Comparison of ENCODE assay signal across 1 cellular context in genomic region chr9:128405077-128405779, GRCh38.
TF ChIP-seq lines count a peak whose summit lies in the region.

No MANE protein-coding gene starts in this region.

TF ChIP-seq in HepG2, 621 proteins besides CTCF, POLR2A, EP300 and RAD21 (continued from another document):
- 0 out of 2 replicates have a peak, but pooled peaks have one; percentile 14 for TF ChIP-seq PAXIP1 (CRISPR knock-in tag; conservative IDR thresholded peaks at IDR 0.05)
- TF ChIP-seq ZBTB46 (CRISPR knock-in tag; IDR thresholded peaks at IDR 0.05; ENCODE audit: borderline replicate concordance) = 0 out of 2 replicates have a peak, but pooled peaks have one; percentile 68
- TF ChIP-seq KDM5B (CRISPR knock-in tag; IDR thresholded peaks at IDR 0.05; ENCODE audit: borderline replicate concordance) = peak; percentile 68; the same call in 1 of the 2 replicates
- peak; percentile 51 for TF ChIP-seq POLR2G (IDR thresholded peaks at IDR 0.05; ENCODE audit: low read depth, low read length)
- TF ChIP-seq MZF1 (CRISPR knock-in tag; IDR thresholded peaks at IDR 0.05; ENCODE audit: borderline replicate concordance) = 0 out of 2 replicates have a peak, but pooled peaks have one; percentile 42
- TF ChIP-seq SRSF1 (optimal IDR thresholded peaks at IDR 0.05; ENCODE audit: low read depth, low read length) = peak; percentile 66
- 0 out of 2 replicates have a peak, but pooled peaks have one; percentile 51 for TF ChIP-seq BRD4 (CRISPR knock-in tag; IDR thresholded peaks at IDR 0.05)
- no peak for TF ChIP-seq RARA (CRISPR knock-in tag; IDR thresholded peaks at IDR 0.05)
- TF ChIP-seq ZNF580 (CRISPR knock-in tag; IDR thresholded peaks at IDR 0.05; ENCODE audit: borderline replicate concordance, low read depth) = peak; percentile 40; the same call in 1 of the 2 replicates
- TF ChIP-seq ZNF710 (CRISPR knock-in tag; IDR thresholded peaks at IDR 0.05; ENCODE audit: borderline replicate concordance) = peak; percentile 43; the same call in 1 of the 2 replicates
- peak; percentile 36; the same call in 1 of the 2 replicates for TF ChIP-seq HNF1B (CRISPR knock-in tag; IDR thresholded peaks at IDR 0.05)
- 0 out of 2 replicates have a peak, but pooled peaks have one; percentile 20 for TF ChIP-seq ZNF280D (CRISPR knock-in tag; IDR thresholded peaks at IDR 0.05)
- no peak for TF ChIP-seq HMGA1 (CRISPR knock-in tag; conservative IDR thresholded peaks at IDR 0.05)
- TF ChIP-seq ZBTB7B (CRISPR knock-in tag; IDR thresholded peaks at IDR 0.05) = peak; percentile 38; the same call in 1 of the 2 replicates
- TF ChIP-seq ZFP91 (CRISPR knock-in tag; IDR thresholded peaks at IDR 0.05; ENCODE audit: borderline replicate concordance) = peak; percentile 47; the same call in 1 of the 2 replicates
- TF ChIP-seq ZNF746 (CRISPR knock-in tag; IDR thresholded peaks at IDR 0.05) = 0 out of 2 replicates have a peak, but pooled peaks have one; percentile 25
- TF ChIP-seq HDAC2 (CRISPR knock-in tag; IDR thresholded peaks at IDR 0.05) = 0 out of 2 replicates have a peak, but pooled peaks have one; percentile 14
- TF ChIP-seq SPEN (CRISPR knock-in tag; IDR thresholded peaks at IDR 0.05; ENCODE audit: low read depth) = peak; percentile 4; the same call in 1 of the 2 replicates
- 0 out of 2 replicates have a peak, but pooled peaks have one; percentile 43 for TF ChIP-seq SALL2 (CRISPR knock-in tag; IDR thresholded peaks at IDR 0.05)
